In the genomic region with DNA sequence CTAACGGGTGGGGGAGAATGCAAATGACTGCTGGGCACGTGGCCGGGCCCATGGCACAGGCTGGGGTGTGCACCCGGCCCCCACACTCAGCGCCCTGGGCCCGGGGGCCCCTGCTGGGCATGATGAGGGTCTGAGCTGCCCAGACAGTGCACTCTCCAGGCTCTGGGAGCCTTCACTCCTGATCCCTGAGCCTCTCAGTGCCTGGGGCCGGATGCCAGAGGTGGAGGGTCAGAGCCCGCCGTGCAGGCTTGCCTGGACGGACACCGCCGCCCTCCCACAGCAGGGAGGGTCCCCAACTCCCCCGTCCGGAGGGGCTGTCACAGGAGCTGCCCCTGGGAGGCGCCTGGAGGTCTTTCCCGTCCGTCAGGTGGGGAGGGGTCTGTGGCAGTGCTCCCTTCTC, we compare ENCODE assay signal across 25 cellular contexts. TPM values are rescaled to one million over a fixed set of nuclear protein-coding genes. Genes with fewer than 3 reads are reported as not detected.
"Had no signal": no experiment of that assay in that cellular context is flagged by ENCODE, and none has a peak within 500 bp of the region (broad histone marks: within the 10 kb centered on the region; RNA-seq: fewer than 3 reads in every experiment).

No MANE protein-coding gene starts in this region.

- H3K4me1 Mint-ChIP-seq: activated naive CD8-positive, alpha-beta T cell treated with anti-CD3 and anti-CD28 coated beads, Interleukin-2, amount 10 ng/mL, durations not matched to agents 7 days and 5 days had no signal

- H3K4me3 Mint-ChIP-seq: activated CD8-positive, alpha-beta T cell treated with anti-CD3 and anti-CD28 coated beads, Interleukin-2, amount 10 ng/mL, durations not matched to agents 7 days and 5 days; activated naive CD8-positive, alpha-beta T cell treated with anti-CD3 and anti-CD28 coated beads, Interleukin-2, amount 10 ng/mL, durations not matched to agents 7 days and 5 days; T-helper 1 cell treated with Interleukin-12 subunit alpha and Interleukin-12 subunit beta and Interleukin-4 antibody, amounts not matched to agents 30 μg/mL and 1 μg/mL, for 36 hours had no signal

- H3K9me3 ChIP-seq: ascending aorta, body of pancreas had no signal

- H3K27ac Mint-ChIP-seq: activated CD8-positive, alpha-beta T cell treated with anti-CD3 and anti-CD28 coated beads, Interleukin-2, amount 10 ng/mL, durations not matched to agents 7 days and 5 days; activated naive CD8-positive, alpha-beta T cell treated with anti-CD3 and anti-CD28 coated beads, Interleukin-2, amount 10 ng/mL, durations not matched to agents 7 days and 5 days; T-helper 1 cell treated with Interleukin-12 subunit alpha and Interleukin-12 subunit beta and Interleukin-4 antibody, amounts not matched to agents 30 μg/mL and 1 μg/mL, for 36 hours had no signal

- H3K36me3 ChIP-seq: ascending aorta, Peyer's patch, SJSA1 had no signal

- H3K27me3 Mint-ChIP-seq: activated naive CD8-positive, alpha-beta T cell treated with anti-CD3 and anti-CD28 coated beads, Interleukin-2, amount 10 ng/mL, durations not matched to agents 7 days and 5 days had no signal

- H3K4me3 ChIP-seq: ascending aorta, body of pancreas, Peyer's patch, SJSA1 had no signal

- H3K27me3 ChIP-seq: ascending aorta, body of pancreas, Peyer's patch had no signal

- ATAC-seq: activated CD8-positive, alpha-beta T cell treated with anti-CD3 and anti-CD28 coated beads, Interleukin-2, amount 10 ng/mL, durations not matched to agents 7 days and 5 days; body of pancreas; SK-N-SH treated with all-trans-retinoic acid at 6 μM for 48 hours had no signal

- H3K27ac ChIP-seq: ascending aorta, body of pancreas, KMS-11, Peyer's patch, SJSA1 had no signal

- DNase-seq: activated CD4-positive, alpha-beta T cell treated with anti-CD3 and anti-CD28 coated beads for 48 hours; activated CD4-positive, alpha-beta T cell treated with anti-CD3 and anti-CD28 coated beads, Interleukin-2, amount 50 U/mL, for 4 hours; activated CD4-positive, CD25-positive, alpha-beta regulatory T cell treated with anti-CD3 and anti-CD28 coated beads, Interleukin-2, amount 50 U/mL, for 72 hours; activated CD8-positive, alpha-beta memory T cell treated with anti-CD3 and anti-CD28 coated beads, Interleukin-2, amount 50 U/mL, for 48 hours; activated CD8-positive, alpha-beta T cell treated with anti-CD3 and anti-CD28 coated beads, Interleukin-2, amount 10 ng/mL, durations not matched to agents 7 days and 5 days; activated naive CD4-positive, alpha-beta T cell treated with anti-CD3 and anti-CD28 coated beads, Interleukin-2, amount 50 U/mL, for 16 hours; activated naive CD8-positive, alpha-beta T cell treated with anti-CD3 and anti-CD28 coated beads, Interleukin-2, amount 10 ng/mL, durations not matched to agents 7 days and 5 days; activated T-cell treated with anti-CD3 and anti-CD28 coated beads, Interleukin-2, amount 50 U/mL, for 1 hour; body of pancreas; NCI-H1092 treated with DMSO at 0.1 percent for 48 hours; NCI-H1417 treated with DMSO at 0.1 percent for 48 hours; NCI-H1694; NCI-H2029; NCI-H2107; NCI-H226; NCI-H510A; NCI-H526 treated with DMSO at 0.1 percent for 48 hours; NK-92 treated with Interleukin-12 subunit alpha and Interleukin-12 subunit beta, amount 100 ng/mL, for 24 hours; Peyer's patch; SHP77 had no signal

- H3K4me1 ChIP-seq: ascending aorta, body of pancreas, Peyer's patch, SJSA1 had no signal

RNA-seq across cellular contexts. Expression of a gene that starts 43.6 kb away (rescaled TPM):
- total RNA-seq: ascending aorta had no signal
